Comparison of ENCODE assay signal across 24 cellular contexts in the genomic region with DNA sequence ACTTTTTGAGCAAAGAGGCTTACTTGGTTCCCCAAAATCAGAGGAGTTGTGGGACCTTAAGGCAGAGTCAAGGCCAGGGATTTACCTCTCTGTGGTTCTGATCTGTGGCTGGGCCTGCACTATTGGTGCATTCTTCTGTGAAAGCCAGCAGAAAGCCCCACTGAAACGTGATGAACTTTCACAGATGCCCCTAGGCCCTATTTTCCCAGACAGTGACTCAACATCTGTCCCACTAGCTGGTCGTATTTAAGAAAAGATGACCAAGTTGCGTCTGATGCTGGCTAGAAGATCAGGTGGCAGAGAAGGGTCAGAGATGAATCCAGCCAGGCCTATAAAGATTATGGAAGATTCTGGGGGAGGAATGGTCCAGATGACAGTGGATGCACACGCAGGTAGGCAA.
"Had no signal": no experiment of that assay in that cellular context is flagged by ENCODE, and none has a peak within 500 bp of the region (broad histone marks: within the 10 kb centered on the region; RNA-seq: fewer than 3 reads in every experiment).

No MANE protein-coding gene starts in this region.

- H3K27me3 Mint-ChIP-seq: T-cell had no signal

- H3K27ac ChIP-seq: PC-9, SJCRH30, SK-N-MC had no signal

- H3K36me3 Mint-ChIP-seq: T-cell had no signal

- H3K36me3 ChIP-seq: SJCRH30 had no signal

- H2AFZ ChIP-seq: PC-9 had no signal

- H3K4me1 ChIP-seq: SJCRH30 had no signal

- H3K4me3 Mint-ChIP-seq: T-cell had no signal

- DNase-seq: Kasumi-1, MM.1S, MV-4-11, NCI-H1092, NCI-H1105, NCI-H1417 treated with DMSO at 0.1 percent for 48 hours, NCI-H1436 treated with DMSO at 0.1 percent for 48 hours, NCI-H1694 treated with DMSO at 0.1 percent for 48 hours, NCI-H187 treated with DMSO at 0.1 percent for 48 hours, NCI-H2081, NCI-H2227 treated with DMSO at 0.1 percent for 48 hours, NCI-H446, NCI-H524 treated with DMSO at 0.1 percent for 48 hours, NCI-H526 treated with DMSO at 0.1 percent for 48 hours, NCI-H774, PC-9, Right ventricle myocardium superior, RPMI8226, SIG-M5, SJCRH30, T-cell had no signal

- ATAC-seq: Panc1, SK-N-SH treated with all-trans-retinoic acid at 6 μM for 48 hours, T-cell had no signal

- H3K4me2 ChIP-seq: PC-9 had no signal

- H3K4me1 Mint-ChIP-seq: T-cell had no signal

- H3K4me3 ChIP-seq: PC-9, SJCRH30, SK-N-MC had no signal

- H3K27ac Mint-ChIP-seq: T-cell had no signal
